10 cellular contexts compared by ENCODE assay signal in genomic region chr5:172920447-172920849, GRCh38. TPM values are rescaled to one million over a fixed set of nuclear protein-coding genes. Genes with fewer than 3 reads are reported as not detected.
DNase-seq lines count a peak whose midpoint lies in the region; ATAC-seq and FAIRE-seq lines count a peak whose summit lies in the region.
"Had no signal": no experiment of that assay in that cellular context is flagged by ENCODE, and none has a peak within 500 bp of the region (broad histone marks: within the 10 kb centered on the region; RNA-seq: fewer than 3 reads in every experiment).

No MANE protein-coding gene starts in this region.

- ATAC-seq in esophagus mucosa = peak; percentile 72
- no peak for ATAC-seq in HG03342 (IDR thresholded peaks at IDR 0.05; ENCODE audit: unreplicated experiment)

- FAIRE-seq in RCC 7860 (lab: Jason Lieb, UNC) = peak; percentile 83

- DNase-seq in AG08396 (ENCODE audit: low spot score) (peak; percentile 76), RCC 7860 (ENCODE audit: low spot score) (peak; percentile 91), occipital lobe (lab: John Stamatoyannopoulos, UW) (peak; percentile 38), NCI-H1694 treated with DMSO at 0.1 percent for 48 hours (lab: John Stamatoyannopoulos, UW) (no peak), cerebellar nuclear complex (lab: John Stamatoyannopoulos, UW) (no peak), NCI-H2029 (lab: John Stamatoyannopoulos, UW) (no peak)
- DNase-seq: activated CD4-positive, alpha-beta T cell treated with anti-CD3 and anti-CD28 coated beads for 4 hours; KBM-7 had no signal

RNA-seq across cellular contexts. Expression of gene RPL26L1, which starts 38.8 kb away (rescaled TPM):
- total RNA-seq in esophagus mucosa (40.9 TPM), occipital lobe (29.8 TPM)

Comparison
In these comparisons a context has a peak if more than half of its experiments do, and no peak if none do; other contexts are left out.
1. DNase-seq: peak in AG08396 (single experiment), RCC 7860 (single experiment) and occipital lobe (single experiment); none in NCI-H1694 treated with DMSO at 0.1 percent for 48 hours (single experiment), cerebellar nuclear complex (0 of 2) and NCI-H2029 (single experiment).